ENCODE assay signal across 23 cellular contexts in the genomic region with DNA sequence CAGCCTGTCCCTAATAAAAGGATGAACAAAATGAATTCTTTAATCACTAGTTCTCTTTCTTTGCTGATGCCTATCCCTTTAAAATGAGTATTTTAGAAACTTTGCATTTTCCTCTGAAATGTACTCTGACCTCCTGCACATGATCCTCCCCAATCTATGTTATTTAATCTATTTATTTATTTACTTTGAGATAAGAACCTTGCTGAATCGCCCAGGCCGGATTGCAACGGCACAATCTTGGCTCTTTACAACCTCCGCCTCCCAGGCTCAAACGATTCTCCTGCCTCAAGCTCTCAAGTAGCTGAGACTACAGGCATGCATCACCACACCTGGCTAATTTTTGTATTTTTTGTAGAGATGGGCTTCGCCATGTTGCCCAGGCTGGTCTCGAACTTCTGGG. TPM values are rescaled to one million over a fixed set of nuclear protein-coding genes. Genes with fewer than 3 reads are reported as not detected.
"Had no signal": no experiment of that assay in that cellular context is flagged by ENCODE, and none has a peak within 500 bp of the region (broad histone marks: within the 10 kb centered on the region; RNA-seq: fewer than 3 reads in every experiment).

No MANE protein-coding gene starts in this region.

- H3K36me3 ChIP-seq: neural progenitor cell, prostate gland, upper lobe of right lung had no signal

- DNase-seq: activated B cell treated with CpG ODN at 0.5 μM for 24 hours; activated CD4-positive, alpha-beta T cell treated with anti-CD3 and anti-CD28 coated beads for 36 hours; activated CD4-positive, alpha-beta T cell treated with anti-CD3 and anti-CD28 coated beads, Interleukin-2, amount 50 U/mL, for 4 hours; activated CD8-positive, alpha-beta memory T cell treated with anti-CD3 and anti-CD28 coated beads, Interleukin-2, amount 50 U/mL, for 48 hours; activated naive CD4-positive, alpha-beta T cell treated with Interleukin-2 at 50 U/mL for 16 hours; activated T-cell treated with anti-CD3 and anti-CD28 coated beads, Interleukin-2, amount 50 U/mL, for 4 hours; dermis blood vessel endothelial cell; effector CD8-positive, alpha-beta T cell; erythroblast; foreskin melanocyte; immature natural killer cell; kidney glomerular epithelial cell; mesenchymal stem cell; naive B cell; stimulated activated CD4-positive, alpha-beta T cell treated with anti-CD3 and anti-CD28 coated beads, Interleukin-12 subunit alpha, Interleukin-12 subunit beta, amount 100 ng/mL, for 4 hours; stimulated activated CD4-positive, alpha-beta T cell treated with anti-CD3 and anti-CD28 coated beads, Interleukin-4, amount 100 ng/mL, for 4 hours; stimulated activated naive CD8-positive, alpha-beta T cell treated with anti-CD3 and anti-CD28 coated beads, Interleukin-15, Interleukin-2, amounts not matched to agents 100 U/mL and 50 U/mL, for 24 hours; T1000; upper lobe of right lung had no signal

- ATAC-seq: activated CD4-positive, alpha-beta T cell treated with anti-CD3 and anti-CD28 coated beads for 36 hours; activated T-cell treated with anti-CD3 and anti-CD28 coated beads, Interleukin-2, amount 50 U/mL, for 4 hours; stimulated activated naive CD8-positive, alpha-beta T cell treated with anti-CD3 and anti-CD28 coated beads, Interleukin-15, Interleukin-2, amounts not matched to agents 100 U/mL and 50 U/mL, for 24 hours; upper lobe of right lung had no signal

- H3K4me3 ChIP-seq: neural progenitor cell, prostate gland, upper lobe of right lung had no signal

- H3K36me3 Mint-ChIP-seq: immature natural killer cell, naive B cell, neural progenitor cell had no signal

- H3K9me3 Mint-ChIP-seq: activated B cell treated with CpG ODN at 0.5 μM for 24 hours; activated T-cell treated with anti-CD3 and anti-CD28 coated beads, Interleukin-2, amount 50 U/mL, for 4 hours; immature natural killer cell; naive B cell; T-helper 1 cell treated with Interleukin-12 subunit alpha and Interleukin-12 subunit beta and Interleukin-4 antibody, amounts not matched to agents 30 μg/mL and 1 μg/mL, for 36 hours had no signal

- H3K4me3 Mint-ChIP-seq: activated B cell treated with CpG ODN at 0.5 μM for 24 hours; activated CD4-positive, alpha-beta T cell treated with anti-CD3 and anti-CD28 coated beads for 36 hours; activated T-cell treated with anti-CD3 and anti-CD28 coated beads, Interleukin-2, amount 50 U/mL, for 4 hours; immature natural killer cell; naive B cell; neural progenitor cell; T-helper 1 cell treated with Interleukin-12 subunit alpha and Interleukin-12 subunit beta and Interleukin-4 antibody, amounts not matched to agents 30 μg/mL and 1 μg/mL, for 36 hours had no signal

- H3K27ac ChIP-seq: neural progenitor cell, prostate gland, upper lobe of right lung had no signal

- H3K4me1 Mint-ChIP-seq: activated B cell treated with CpG ODN at 0.5 μM for 24 hours, immature natural killer cell, naive B cell had no signal

- H3K27me3 ChIP-seq: neural progenitor cell, upper lobe of right lung had no signal

- H3K27ac Mint-ChIP-seq: activated B cell treated with CpG ODN at 0.5 μM for 24 hours; activated CD4-positive, alpha-beta T cell treated with anti-CD3 and anti-CD28 coated beads for 36 hours; immature natural killer cell; naive B cell; neural progenitor cell; T-helper 1 cell treated with Interleukin-12 subunit alpha and Interleukin-12 subunit beta and Interleukin-4 antibody, amounts not matched to agents 30 μg/mL and 1 μg/mL, for 36 hours had no signal

- H3K27me3 Mint-ChIP-seq: activated CD4-positive, alpha-beta T cell treated with anti-CD3 and anti-CD28 coated beads for 36 hours had no signal

- H3K9me3 ChIP-seq: prostate gland, upper lobe of right lung had no signal

- H3K4me1 ChIP-seq: prostate gland, upper lobe of right lung had no signal

RNA-seq across cellular contexts. Expression of gene ADTRP, which starts 27.9 kb away (rescaled TPM):
- total RNA-seq: cardiac septum had no signal
- polyA plus RNA-seq: immature natural killer cell had no signal
